In the genomic region with DNA sequence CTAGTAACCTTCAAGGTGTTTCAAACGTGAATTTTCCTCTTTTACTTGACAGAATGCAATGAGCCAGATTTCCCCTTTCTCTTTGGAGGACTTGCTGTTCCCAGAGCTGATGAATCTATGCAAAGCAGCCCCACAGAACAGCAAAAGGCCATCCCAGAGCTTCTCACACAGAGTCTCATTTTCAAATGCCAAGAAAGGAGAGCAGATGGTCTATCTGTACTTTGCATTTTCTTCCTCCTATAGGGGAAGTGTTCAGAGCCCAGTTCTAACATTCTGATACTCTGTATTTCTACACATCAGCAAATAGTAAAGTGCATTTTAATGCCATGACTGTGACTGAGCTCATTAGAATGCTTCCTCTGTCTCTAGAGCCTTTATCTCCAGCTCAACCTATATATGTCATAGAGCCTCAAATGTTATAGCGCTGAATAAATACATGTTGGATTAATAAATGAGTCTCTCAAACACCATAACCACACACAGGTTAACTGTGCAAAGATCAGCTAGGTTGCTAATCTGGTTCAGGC, we compare ENCODE assay signal across 21 cellular contexts.
"Had no signal": no experiment of that assay in that cellular context is flagged by ENCODE, and none has a peak within 500 bp of the region (broad histone marks: within the 10 kb centered on the region; RNA-seq: fewer than 3 reads in every experiment).

No MANE protein-coding gene starts in this region.

- H3K27ac Mint-ChIP-seq: activated CD4-positive, alpha-beta T cell treated with anti-CD3 and anti-CD28 coated beads for 36 hours; activated naive CD8-positive, alpha-beta T cell; activated T-helper 1 cell treated with anti-CD3 and anti-CD28 coated beads, Interleukin-12 subunit alpha, Interleukin-12 subunit beta, Interleukin-2, Interleukin-4 antibody, amounts not matched to agents 30 ng/mL and 10 ng/mL and 1 ng/mL, durations not matched to agents 14 hours and 24 hours and 36 hours; naive thymus-derived CD4-positive, alpha-beta T cell; stimulated activated memory B cell treated with anti-CD40 and anti-IgM and Interleukin-4, amounts not matched to agents 10 μg/mL and 1 μg/mL and 100 μg/mL, for 72 hours; T-helper 2 cell treated with Interferon-gamma antibody and Interleukin-4, amounts not matched to agents 5 μg/mL and 100 μg/mL, for 36 hours; WTC11 had no signal

- H3K36me3 Mint-ChIP-seq: activated naive CD8-positive, alpha-beta T cell; naive thymus-derived CD4-positive, alpha-beta T cell; stimulated activated memory B cell treated with anti-CD40 and anti-IgM and Interleukin-4, amounts not matched to agents 10 μg/mL and 1 μg/mL and 100 μg/mL, for 72 hours had no signal

- H3K4me1 Mint-ChIP-seq: activated CD4-positive, alpha-beta T cell treated with anti-CD3 and anti-CD28 coated beads for 36 hours; naive thymus-derived CD4-positive, alpha-beta T cell; stimulated activated memory B cell treated with anti-CD40 and anti-IgM and Interleukin-4, amounts not matched to agents 10 μg/mL and 1 μg/mL and 100 μg/mL, for 72 hours had no signal

- H3K9me3 Mint-ChIP-seq: activated T-helper 1 cell treated with anti-CD3 and anti-CD28 coated beads, Interleukin-12 subunit alpha, Interleukin-12 subunit beta, Interleukin-2, Interleukin-4 antibody, amounts not matched to agents 30 ng/mL and 10 ng/mL and 1 ng/mL, durations not matched to agents 14 hours and 24 hours and 36 hours; stimulated activated memory B cell treated with anti-CD40 and anti-IgM and Interleukin-4, amounts not matched to agents 10 μg/mL and 1 μg/mL and 100 μg/mL, for 72 hours; T-helper 2 cell treated with Interferon-gamma antibody and Interleukin-4, amounts not matched to agents 5 μg/mL and 100 μg/mL, for 36 hours had no signal

- H3K4me3 Mint-ChIP-seq: activated CD4-positive, alpha-beta T cell treated with anti-CD3 and anti-CD28 coated beads for 36 hours; activated naive CD8-positive, alpha-beta T cell; activated T-helper 1 cell treated with anti-CD3 and anti-CD28 coated beads, Interleukin-12 subunit alpha, Interleukin-12 subunit beta, Interleukin-2, Interleukin-4 antibody, amounts not matched to agents 30 ng/mL and 10 ng/mL and 1 ng/mL, durations not matched to agents 14 hours and 24 hours and 36 hours; naive thymus-derived CD4-positive, alpha-beta T cell; stimulated activated memory B cell treated with anti-CD40 and anti-IgM and Interleukin-4, amounts not matched to agents 10 μg/mL and 1 μg/mL and 100 μg/mL, for 72 hours; T-helper 2 cell treated with Interferon-gamma antibody and Interleukin-4, amounts not matched to agents 5 μg/mL and 100 μg/mL, for 36 hours; WTC11 had no signal

- H3K27ac ChIP-seq: body of pancreas, coronary artery, sigmoid colon, thoracic aorta, upper lobe of left lung had no signal

- H3K4me3 ChIP-seq: body of pancreas, coronary artery, sigmoid colon, thoracic aorta, upper lobe of left lung had no signal

- H3K27me3 ChIP-seq: body of pancreas, sigmoid colon, upper lobe of left lung had no signal

- H3K27me3 Mint-ChIP-seq: stimulated activated memory B cell treated with anti-CD40 and anti-IgM and Interleukin-4, amounts not matched to agents 10 μg/mL and 1 μg/mL and 100 μg/mL, for 72 hours had no signal

- H3K4me1 ChIP-seq: sigmoid colon, upper lobe of left lung had no signal

- H3K36me3 ChIP-seq: sigmoid colon, thoracic aorta, upper lobe of left lung had no signal

- H3K9me3 ChIP-seq: body of pancreas, thoracic aorta had no signal

- DNase-seq: activated CD4-positive, alpha-beta T cell treated with anti-CD3 and anti-CD28 coated beads for 36 hours; activated CD4-positive, alpha-beta T cell treated with anti-CD3 and anti-CD28 coated beads, Interleukin-2, amount 50 U/mL, for 48 hours; activated gamma-delta T cell treated with Interleukin-2 at 50 U/mL for 16 hours; amniotic stem cell; body of pancreas; central memory CD4-positive, alpha-beta T cell; foreskin melanocyte; glutamatergic neuron; hypothalamus; naive thymus-derived CD4-positive, alpha-beta T cell; posterior cingulate gyrus; sigmoid colon; stimulated activated CD4-positive, alpha-beta T cell treated with anti-CD3 and anti-CD28 coated beads, Interleukin-4, amount 100 ng/mL, for 4 hours; upper lobe of left lung had no signal

- ATAC-seq: activated CD4-positive, alpha-beta T cell treated with anti-CD3 and anti-CD28 coated beads for 36 hours; body of pancreas; naive thymus-derived CD4-positive, alpha-beta T cell; stimulated activated memory B cell treated with anti-CD40 and anti-IgM and Interleukin-4, amounts not matched to agents 10 μg/mL and 1 μg/mL and 100 μg/mL, for 72 hours; WTC11 had no signal
